8 cellular contexts compared by ENCODE assay signal in genomic region chr17:80270836-80271235, GRCh38. TPM values are rescaled to one million over a fixed set of nuclear protein-coding genes. Genes with fewer than 3 reads are reported as not detected.
A peak's percentile ranks its signal among the peaks of the same experiment; 100 is the strongest.
DNase-seq lines count a peak whose midpoint lies in the region; ATAC-seq, FAIRE-seq and TF ChIP-seq lines count a peak whose summit lies in the region.

No MANE protein-coding gene starts in this region.

- FAIRE-seq in GM12892 (lab: Jason Lieb, UNC) (peak; percentile 38), K562 (lab: Jason Lieb, UNC) (peak; percentile 90)

- H3K9me1 ChIP-seq in K562 (ENCODE audit: control insufficient read depth, insufficient read depth, low read length) = no peaks in the 10 kb centered on the region

- H3K27ac ChIP-seq in K562 (ENCODE audit: extremely low read depth, low read depth, low read length) = no peak overlapping the region
- no peak overlapping the region for H3K27ac ChIP-seq in neural progenitor cell

- peaks cover 11% of the 10 kb centered on the region for H3K36me3 Mint-ChIP-seq in neural progenitor cell

- ATAC-seq in K562 (peak; percentile 100), GM19455 (IDR thresholded peaks at IDR 0.05; ENCODE audit: unreplicated experiment) (no peak), HG03571 (IDR thresholded peaks at IDR 0.05; ENCODE audit: unreplicated experiment) (no peak)

- DNase-seq in GM12892 (ENCODE audit: insufficient read length) (no peak), RPMI7951 (ENCODE audit: low read depth) (peak; percentile 28), K562 (ENCODE audit: extremely low read depth in 1 of 4, low spot score in 3 of 4) (peak; percentile 75 to 97 (median 86)), neural progenitor cell (ENCODE audit: low spot score) (peak; percentile 84), NCI-H345 treated with DMSO at 0.1 percent for 48 hours (lab: John Stamatoyannopoulos, UW; ENCODE audit: unreplicated experiment) (no peak), DMS79 (lab: John Stamatoyannopoulos, UW) (no peak)

- CTCF ChIA-PET in K562 (lab: Yijun Ruan, JAX; ENCODE audit: low intra/inter-chr PET ratio) = no interaction called here

- H2AFZ ChIP-seq in K562 (ENCODE audit: low read depth, low read length) = no peak overlapping the region
- H2AFZ ChIP-seq in neural progenitor cell (replicated peaks) = no peak overlapping the region

- H3K9me3 Mint-ChIP-seq in neural progenitor cell = no peaks in the 10 kb centered on the region

- TF ChIP-seq CTCF in K562 (IDR thresholded peaks at IDR 0.05 in 2 of 3, conservative IDR thresholded peaks at IDR 0.05 in 1 of 3; ENCODE audit: insufficient read depth in 2 of 3, low read depth in 1 of 3, low read length in 3 of 3) (no peak), neural progenitor cell (IDR thresholded peaks at IDR 0.05) (no peak)

- H3K27me3 ChIP-seq in K562 (ENCODE audit: control insufficient read depth in 2 of 2, insufficient read depth in 2 of 2, low read length in 2 of 2) (no peaks in the 10 kb centered on the region), neural progenitor cell (no peaks in the 10 kb centered on the region)

- no peak for TF ChIP-seq EP300 in K562 (IDR thresholded peaks at IDR 0.05; ENCODE audit: low read length)

- no peak overlapping the region for H3K4me3 ChIP-seq in K562
- H3K4me3 ChIP-seq in neural progenitor cell = no peak overlapping the region

- H3K9me3 ChIP-seq in K562 (replicated peaks; ENCODE audit: control insufficient read depth, insufficient read depth, low read depth, low read length) (no peaks in the 10 kb centered on the region), neural progenitor cell (ENCODE audit: low read depth) (no peaks in the 10 kb centered on the region)

- peak overlapping the region; percentile 72 for H3K27ac Mint-ChIP-seq in neural progenitor cell

- WGBS in K562 (ENCODE audit: insufficient coverage, low coverage, missing lambda C conversion rate) = 28% methylated on average over 4 of the region's 4 CpGs

- intact Hi-C loops in K562 (cut with micrococcal nuclease) = no loop called here

- no peak for TF ChIP-seq RAD21 in K562 (CRISPR knock-in tag; conservative IDR thresholded peaks at IDR 0.05 in 1 of 2, IDR thresholded peaks at IDR 0.05 in 1 of 2)

- H3K9ac ChIP-seq in K562 (ENCODE audit: insufficient read depth in 1 of 2, low read depth in 2 of 2, low read length in 2 of 2) (no peak overlapping the region), neural progenitor cell (no peak overlapping the region)

- no peak overlapping the region for H3K4me3 Mint-ChIP-seq in neural progenitor cell

- H3K79me2 ChIP-seq in K562 (ENCODE audit: control insufficient read depth, insufficient read depth, low read length) (no peaks in the 10 kb centered on the region), neural progenitor cell (ENCODE audit: low read depth) (no peaks in the 10 kb centered on the region)

- H3K27me3 Mint-ChIP-seq in neural progenitor cell (ENCODE audit: insufficient read depth, low read depth) = peaks cover 2% of the 10 kb centered on the region

- in situ Hi-C loops in K562 (cut with MboI) = no loop called here

- POLR2A ChIA-PET in K562 (lab: Yijun Ruan, JAX) = interaction anchor here (0.7 to 1.4 kb wide), 2 partner anchors 9 to 24 kb away, joined by 3 to 5 read pairs; no protein-coding TSS in a partner anchor

- no peaks in the 10 kb centered on the region for H4K20me1 ChIP-seq in K562 (replicated peaks; ENCODE audit: control insufficient read depth, insufficient read depth, low read length)
- peaks cover 12% of the 10 kb centered on the region for H4K20me1 ChIP-seq in neural progenitor cell (ENCODE audit: low read depth)

- peaks cover 0 to 9% of the 10 kb centered on the region in 2 experiments; a peak in 2 of 5 replicates for H3K4me1 ChIP-seq in K562 (replicated peaks in 1 of 2; ENCODE audit: control insufficient read depth in 2 of 2, insufficient read depth in 2 of 2, low read length in 2 of 2)
- H3K4me1 ChIP-seq in neural progenitor cell = peaks cover 11% of the 10 kb centered on the region

- TF ChIP-seq POLR2A in GM12892 (IDR thresholded peaks at IDR 0.05; ENCODE audit: low read depth, low read length) (no peak), K562 (conservative IDR thresholded peaks at IDR 0.05) (no peak)

- peaks cover 23% of the 10 kb centered on the region for H3F3A ChIP-seq in neural progenitor cell (ENCODE audit: low read depth)

- no TSS peak for BruUV-seq in K562 (replicated peaks; lab: Mats Ljungman, UMichigan)

- H3K36me3 ChIP-seq in K562 (ENCODE audit: control insufficient read depth, insufficient read depth, low read length) (peaks cover 11% of the 10 kb centered on the region; the same call in 2 of the 3 replicates), neural progenitor cell (no peaks in the 10 kb centered on the region)

- H3K4me2 ChIP-seq in K562 (ENCODE audit: insufficient read depth, low read length) (no peak overlapping the region), neural progenitor cell (peak overlapping the region; percentile 37)

- H3K4me1 Mint-ChIP-seq in neural progenitor cell = peaks cover 6% of the 10 kb centered on the region

TF ChIP-seq in K562, 482 proteins besides CTCF, POLR2A, EP300 and RAD21 (continues in another document):
- TF ChIP-seq ARID2 (IDR thresholded peaks at IDR 0.05) (no peak), JUNB (CRISPR knock-in tag; conservative IDR thresholded peaks at IDR 0.05) (no peak)

RNA-seq across cellular contexts. Expression of gene RNF213, which starts 10.2 kb away (rescaled TPM):
- polyA plus RNA-seq in GM12892 (2012; ENCODE audit: missing spikeins) = 98.6 TPM
- 23.5 and 23.8 TPM in 2 replicates for total RNA-seq in RPMI7951 (2014; rRNA removed; shearing (Covaris generic))
- 548 and 579 TPM in 2 replicates for total RNA-seq in K562 (2011; cell fraction: chromatin; rRNA removed; ENCODE audit: low replicate concordance)
- 219 and 226 TPM in 2 replicates for total RNA-seq in K562 (2011; cell fraction: nucleolus; rRNA removed)
- 260 and 263 TPM in 2 replicates for total RNA-seq in K562 (2011; cell fraction: nucleoplasm; rRNA removed)
- total RNA-seq in K562 (2014; rRNA removed) (13.2 and 17.1 TPM in 2 replicates), K562 (2014; rRNA removed; fragmentation: Illumina TruSeq; extraction: Trizol) (19.8 and 20.9 TPM in 2 replicates), K562 (2015; rRNA removed; fragmentation: Illumina TruSeq; extraction: Trizol) (17.8 and 17.9 TPM in 2 replicates), K562 (2021) (33.6 and 34.3 TPM in 2 replicates), neural progenitor cell (ENCODE audit: low replicate concordance) (19.8 and 23.7 TPM in 2 replicates)
- polyA plus RNA-seq in K562 (2011; rRNA removed) (26.7 and 36.2 TPM in 2 replicates), K562 (2014; fragmentation: Illumina TruSeq; extraction: Trizol) (24.2 and 26.9 TPM in 2 replicates), K562 (2014; fragmentation: Nextera tagmentation; extraction: Ambion mirVana) (1 to 10 TPM; 5.3 to 7.1 TPM), K562 (2014; rRNA removed) (15.9 and 20.1 TPM in 2 replicates)
- 14.1 and 15.8 TPM in 2 replicates for polyA plus RNA-seq in K562 (2011; cell fraction: cytosol; rRNA removed)
- 220 and 234 TPM in 2 replicates for polyA plus RNA-seq in K562 (2011; cell fraction: nucleus; rRNA removed)
- 27.2 and 54.8 TPM in 2 replicates for polyA plus RNA-seq in K562 (2012)
- polyA minus RNA-seq in K562 (2011; rRNA and poly(A)+ RNA removed) = 58.3 and 80.5 TPM in 2 replicates
- polyA minus RNA-seq in K562 (2011; cell fraction: cytosol; rRNA and poly(A)+ RNA removed) = 48.1 and 56.1 TPM in 2 replicates
- polyA minus RNA-seq in K562 (2011; cell fraction: nucleus; rRNA and poly(A)+ RNA removed) = 71.6 and 112 TPM in 2 replicates

RNA-seq across cellular contexts. Expression of gene SLC26A11, which starts 50.6 kb away (rescaled TPM):
- polyA plus RNA-seq in GM12892 (2012; ENCODE audit: missing spikeins) = 2.0 TPM
- total RNA-seq in RPMI7951 (2014; rRNA removed; shearing (Covaris generic)) = 2.0 and 2.2 TPM in 2 replicates
- total RNA-seq in K562 (2011; cell fraction: chromatin; rRNA removed; ENCODE audit: low replicate concordance) = 8.5 and 21.1 TPM in 2 replicates
- 13.3 and 15.8 TPM in 2 replicates for total RNA-seq in K562 (2011; cell fraction: nucleolus; rRNA removed)
- 6.9 and 13.1 TPM in 2 replicates for total RNA-seq in K562 (2011; cell fraction: nucleoplasm; rRNA removed)
- total RNA-seq in K562 (2014; rRNA removed) (1.5 and 3.4 TPM in 2 replicates), K562 (2014; rRNA removed; fragmentation: Illumina TruSeq; extraction: Trizol) (0.38 and 0.91 TPM in 2 replicates), K562 (2015; rRNA removed; fragmentation: Illumina TruSeq; extraction: Trizol) (1.0 and 1.4 TPM in 2 replicates), K562 (2021) (3.1 and 4.0 TPM in 2 replicates), neural progenitor cell (ENCODE audit: low replicate concordance) (7.9 and 24.1 TPM in 2 replicates)
- polyA plus RNA-seq in K562 (2011; rRNA removed) (0.52 and 0.53 TPM in 2 replicates), K562 (2014; fragmentation: Illumina TruSeq; extraction: Trizol) (1.4 and 1.9 TPM in 2 replicates), K562 (2014; fragmentation: Nextera tagmentation; extraction: Ambion mirVana) (under 1 TPM in 1 of 2 experiments, not detected in 1; 0.06 TPM), K562 (2014; rRNA removed) (2.8 and 4.2 TPM in 2 replicates)
- 0.43 and 1.2 TPM in 2 replicates for polyA plus RNA-seq in K562 (2011; cell fraction: cytosol; rRNA removed)
- 4.1 and 8.1 TPM in 2 replicates for polyA plus RNA-seq in K562 (2011; cell fraction: nucleus; rRNA removed)
- 2.7 and 5.4 TPM in 2 replicates for polyA plus RNA-seq in K562 (2012)
- 0.46 TPM in 1 of 2 replicates, not detected in the other for polyA minus RNA-seq in K562 (2011; rRNA and poly(A)+ RNA removed)
- polyA minus RNA-seq in K562 (2011; cell fraction: cytosol; rRNA and poly(A)+ RNA removed) = 0.57 and 1.9 TPM in 2 replicates
- polyA minus RNA-seq in K562 (2011; cell fraction: nucleus; rRNA and poly(A)+ RNA removed) = 1.2 and 2.0 TPM in 2 replicates

RNA-seq across cellular contexts. Expression of gene SGSH, which starts 50.7 kb away (rescaled TPM):
- 9.6 TPM for polyA plus RNA-seq in GM12892 (2012; ENCODE audit: missing spikeins)
- total RNA-seq in RPMI7951 (2014; rRNA removed; shearing (Covaris generic)) = 6.4 and 7.4 TPM in 2 replicates
- 47.4 and 72.7 TPM in 2 replicates for total RNA-seq in K562 (2011; cell fraction: chromatin; rRNA removed; ENCODE audit: low replicate concordance)
- total RNA-seq in K562 (2011; cell fraction: nucleolus; rRNA removed) = 43.5 and 52.4 TPM in 2 replicates
- total RNA-seq in K562 (2011; cell fraction: nucleoplasm; rRNA removed) = 40.5 and 41.1 TPM in 2 replicates
- total RNA-seq in K562 (2014; rRNA removed) (5.1 and 7.3 TPM in 2 replicates), K562 (2014; rRNA removed; fragmentation: Illumina TruSeq; extraction: Trizol) (2.5 and 2.6 TPM in 2 replicates), K562 (2015; rRNA removed; fragmentation: Illumina TruSeq; extraction: Trizol) (4.6 and 4.9 TPM in 2 replicates), K562 (2021) (11.8 and 15.7 TPM in 2 replicates), neural progenitor cell (ENCODE audit: low replicate concordance) (7.2 and 12.4 TPM in 2 replicates)
- polyA plus RNA-seq in K562 (2011; rRNA removed) (2.5 and 4.8 TPM in 2 replicates), K562 (2014; fragmentation: Illumina TruSeq; extraction: Trizol) (6.3 and 11.2 TPM in 2 replicates), K562 (2014; fragmentation: Nextera tagmentation; extraction: Ambion mirVana) (under 1 TPM; 0.25 to 0.31 TPM), K562 (2014; rRNA removed) (8.2 and 9.8 TPM in 2 replicates)
- polyA plus RNA-seq in K562 (2011; cell fraction: cytosol; rRNA removed) = 3.7 and 4.2 TPM in 2 replicates
- 19.2 and 29.1 TPM in 2 replicates for polyA plus RNA-seq in K562 (2011; cell fraction: nucleus; rRNA removed)
- 13.7 and 21.2 TPM in 2 replicates for polyA plus RNA-seq in K562 (2012)
- 2.6 TPM in 2 replicates for polyA minus RNA-seq in K562 (2011; rRNA and poly(A)+ RNA removed)
- 4.5 and 6.9 TPM in 2 replicates for polyA minus RNA-seq in K562 (2011; cell fraction: cytosol; rRNA and poly(A)+ RNA removed)
- polyA minus RNA-seq in K562 (2011; cell fraction: nucleus; rRNA and poly(A)+ RNA removed) = 3.4 and 6.3 TPM in 2 replicates

Comparison
In these comparisons a context has a peak if more than half of its experiments do, and no peak if none do; other contexts are left out.
1. DNase-seq: peak in RPMI7951 (single experiment), K562 (4 of 4) and neural progenitor cell (single experiment); none in GM12892 (single experiment), NCI-H345 treated with DMSO at 0.1 percent for 48 hours (single experiment) and DMS79 (single experiment).